Comparison of ENCODE assay signal across 17 cellular contexts in genomic region chr5:113255105-113255504, GRCh38.
DNase-seq lines count a peak whose midpoint lies in the region; ATAC-seq and TF ChIP-seq lines count a peak whose summit lies in the region.
"Had no signal": no experiment of that assay in that cellular context is flagged by ENCODE, and none has a peak within 500 bp of the region (broad histone marks: within the 10 kb centered on the region; RNA-seq: fewer than 3 reads in every experiment).

No MANE protein-coding gene starts in this region.

- WGBS in smooth muscle cell (ENCODE audit: low lambda C conversion rate): 70% methylated on average over 4 of the region's 4 CpGs

- H3K9me3 ChIP-seq in lower lobe of right lung (no peaks in the 10 kb centered on the region), smooth muscle cell (replicated peaks; ENCODE audit: low read depth) (no peaks in the 10 kb centered on the region)
- H3K9me3 ChIP-seq: Caco-2, Peyer's patch had no signal

- no peaks in the 10 kb centered on the region for H3K27me3 ChIP-seq in lower lobe of right lung (ENCODE audit: low read depth)
- H3K27me3 ChIP-seq in smooth muscle cell (ENCODE audit: low read depth): no peaks in the 10 kb centered on the region
- H3K27me3 ChIP-seq: Peyer's patch had no signal

- H3K9me3 Mint-ChIP-seq in activated naive CD4-positive, alpha-beta T cell treated with anti-CD3 and anti-CD28 coated beads, Interleukin-2, amount 50 U/mL, for 72 hours: no peaks in the 10 kb centered on the region
- H3K9me3 Mint-ChIP-seq: CD4-positive, alpha-beta T cell had no signal

- no peak overlapping the region for H2AFZ ChIP-seq in smooth muscle cell (ENCODE audit: low read depth)

- H3K27ac ChIP-seq in lower lobe of right lung (peak overlapping the region; percentile 25), smooth muscle cell (ENCODE audit: low read depth) (no peak overlapping the region)

- H3K9ac ChIP-seq in smooth muscle cell (ENCODE audit: low read depth): no peak overlapping the region

- H4K20me1 ChIP-seq in smooth muscle cell (ENCODE audit: low read depth): peaks cover 72% of the 10 kb centered on the region

- H3F3A ChIP-seq in smooth muscle cell (ENCODE audit: low read depth): no peaks in the 10 kb centered on the region

- DNase-seq in AG10803 (ENCODE audit: low read depth) (peak; percentile 17), amniotic epithelial cell (ENCODE audit: low read depth) (peak; percentile 34), lower lobe of right lung (no peak), smooth muscle cell (lab: John Stamatoyannopoulos, UW; ENCODE audit: unreplicated experiment) (no peak), amygdala (lab: John Stamatoyannopoulos, UW) (no peak), cerebellum (ENCODE audit: low spot score) (no peak)
- DNase-seq in activated T-cell treated with anti-CD3 and anti-CD28 coated beads, Interleukin-2, amount 50 U/mL, for 1 hour: no peak
- DNase-seq in activated naive CD4-positive, alpha-beta T cell treated with anti-CD3 and anti-CD28 coated beads, Interleukin-2, amount 50 U/mL, for 72 hours (ENCODE audit: low spot score in 2 of 2): no peak
- DNase-seq: Caco-2; CD4-positive, alpha-beta T cell; NCI-H1092 treated with DMSO at 0.1 percent for 48 hours; NCI-H2081 treated with DMSO at 0.1 percent for 48 hours; NCI-H446 treated with DMSO at 0.1 percent for 48 hours; NCI-H69; NK-92 treated with Interleukin-12 subunit alpha and Interleukin-12 subunit beta, amount 100 ng/mL, for 24 hours; Peyer's patch had no signal

- no peak overlapping the region for H3K4me3 ChIP-seq in AG10803 (ENCODE audit: low read length)
- H3K4me3 ChIP-seq in lower lobe of right lung: no peak overlapping the region
- H3K4me3 ChIP-seq in smooth muscle cell: no peak overlapping the region
- H3K4me3 ChIP-seq: Peyer's patch had no signal

- H3K36me3 Mint-ChIP-seq in activated naive CD4-positive, alpha-beta T cell treated with anti-CD3 and anti-CD28 coated beads, Interleukin-2, amount 50 U/mL, for 72 hours: no peaks in the 10 kb centered on the region

- no peak overlapping the region for H3K27ac Mint-ChIP-seq in activated naive CD4-positive, alpha-beta T cell treated with anti-CD3 and anti-CD28 coated beads, Interleukin-2, amount 50 U/mL, for 72 hours
- H3K27ac Mint-ChIP-seq: CD4-positive, alpha-beta T cell had no signal

- TF ChIP-seq CTCF in AG10803 (conservative IDR thresholded peaks at IDR 0.05; ENCODE audit: low read length): no peak
- no peak for TF ChIP-seq CTCF in lower lobe of right lung (IDR thresholded peaks at IDR 0.05)
- TF ChIP-seq CTCF in smooth muscle cell (IDR thresholded peaks at IDR 0.05; ENCODE audit: borderline replicate concordance, insufficient read depth, poor library complexity, severe bottlenecking): no peak

- H3K36me3 ChIP-seq in lower lobe of right lung: no peaks in the 10 kb centered on the region
- no peaks in the 10 kb centered on the region for H3K36me3 ChIP-seq in smooth muscle cell (ENCODE audit: low read depth)
- H3K36me3 ChIP-seq: Peyer's patch had no signal

- no peak for ATAC-seq in lower lobe of right lung
- ATAC-seq in activated naive CD4-positive, alpha-beta T cell treated with anti-CD3 and anti-CD28 coated beads, Interleukin-2, amount 50 U/mL, for 72 hours: no peak
- ATAC-seq: Right ventricle myocardium inferior had no signal

- H3K79me2 ChIP-seq in smooth muscle cell (ENCODE audit: low read depth): no peaks in the 10 kb centered on the region

- peaks cover 35% of the 10 kb centered on the region for H3K4me1 ChIP-seq in lower lobe of right lung
- H3K4me1 ChIP-seq in smooth muscle cell (ENCODE audit: low read depth): no peaks in the 10 kb centered on the region
- H3K4me1 ChIP-seq: Caco-2, Peyer's patch had no signal

- intact Hi-C loops in lower lobe of right lung (cut with DNase I): no loop called here

- peak overlapping the region; percentile 54 for H3K4me2 ChIP-seq in smooth muscle cell

Comparison
In these comparisons a context has a peak if more than half of its experiments do, and no peak if none do; other contexts are left out.
1. DNase-seq: peak in AG10803 (single experiment) and amniotic epithelial cell (single experiment); none in lower lobe of right lung (single experiment), smooth muscle cell (single experiment), amygdala (0 of 56), activated T-cell treated with anti-CD3 and anti-CD28 coated beads, Interleukin-2, amount 50 U/mL, for 1 hour (single experiment), cerebellum (single experiment) and activated naive CD4-positive, alpha-beta T cell treated with anti-CD3 and anti-CD28 coated beads, Interleukin-2, amount 50 U/mL, for 72 hours (0 of 2).